Comparison of ENCODE assay signal across 1 cellular context in genomic region chr1:221887091-221887746, GRCh38.
TF ChIP-seq lines count a peak whose summit lies in the region.

No MANE protein-coding gene starts in this region.

TF ChIP-seq in HepG2, 621 proteins besides CTCF, POLR2A, EP300 and RAD21 (continued from another document):
- TF ChIP-seq, protein P1, sequence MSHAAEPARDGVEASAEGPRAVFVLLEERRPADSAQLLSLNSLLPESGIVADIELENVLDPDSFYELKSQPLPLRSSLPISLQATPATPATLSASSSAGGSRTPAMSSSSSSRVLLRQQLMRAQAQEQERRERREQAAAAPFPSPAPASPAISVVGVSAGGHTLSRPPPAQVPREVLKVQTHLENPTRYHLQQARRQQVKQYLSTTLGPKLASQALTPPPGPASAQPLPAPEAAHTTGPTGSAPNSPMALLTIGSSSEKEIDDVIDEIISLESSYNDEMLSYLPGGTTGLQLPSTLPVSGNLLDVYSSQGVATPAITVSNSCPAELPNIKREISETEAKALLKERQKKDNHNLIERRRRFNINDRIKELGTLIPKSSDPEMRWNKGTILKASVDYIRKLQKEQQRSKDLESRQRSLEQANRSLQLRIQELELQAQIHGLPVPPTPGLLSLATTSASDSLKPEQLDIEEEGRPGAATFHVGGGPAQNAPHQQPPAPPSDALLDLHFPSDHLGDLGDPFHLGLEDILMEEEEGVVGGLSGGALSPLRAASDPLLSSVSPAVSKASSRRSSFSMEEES (CRISPR knock-in tag; IDR thresholded peaks at IDR 0.05), result peak; percentile 41; the same call in 1 of the 2 replicates
- no peak for TF ChIP-seq ZNF766 (CRISPR knock-in tag; IDR thresholded peaks at IDR 0.05; ENCODE audit: borderline replicate concordance)
- TF ChIP-seq MAFF (IDR thresholded peaks at IDR 0.05; ENCODE audit: low read depth, low read length), result peak; percentile 28; the same call in 1 of the 2 replicates
- TF ChIP-seq ZNF142 (CRISPR knock-in tag; IDR thresholded peaks at IDR 0.05), result no peak
- no peak for TF ChIP-seq ZSCAN29 (CRISPR knock-in tag; conservative IDR thresholded peaks at IDR 0.05)
- TF ChIP-seq BHLHE40 (IDR thresholded peaks at IDR 0.05; ENCODE audit: low read length), result peak; percentile 47; the same call in 1 of the 2 replicates
- TF ChIP-seq GLI4 (CRISPR knock-in tag; IDR thresholded peaks at IDR 0.05; ENCODE audit: borderline replicate concordance), result no peak
- peak in 1 of 2 experiments; percentile 34; a peak in 1 of 4 replicates for TF ChIP-seq MAFK (conservative IDR thresholded peaks at IDR 0.05 in 1 of 2, IDR thresholded peaks at IDR 0.05 in 1 of 2; ENCODE audit: low read length in 2 of 2)
- no peak for TF ChIP-seq TCF12 (IDR thresholded peaks at IDR 0.05)
- TF ChIP-seq TCF12 (CRISPR knock-in tag; IDR thresholded peaks at IDR 0.05), result no peak
- no peak for TF ChIP-seq ZNF350 (CRISPR knock-in tag; IDR thresholded peaks at IDR 0.05; ENCODE audit: borderline replicate concordance, low read depth)
- no peak for TF ChIP-seq ZNF883 (CRISPR knock-in tag; IDR thresholded peaks at IDR 0.05; ENCODE audit: not compliant biosample characterization)
- no peak for TF ChIP-seq STAT5B (CRISPR knock-in tag; IDR thresholded peaks at IDR 0.05)
- no peak for TF ChIP-seq ZNF451 (CRISPR knock-in tag; IDR thresholded peaks at IDR 0.05)
- no peak for TF ChIP-seq PHF8 (CRISPR knock-in tag; IDR thresholded peaks at IDR 0.05)
- no peak for TF ChIP-seq ZSCAN31 (CRISPR knock-in tag; IDR thresholded peaks at IDR 0.05; ENCODE audit: low read depth)
- TF ChIP-seq GATAD2A (CRISPR knock-in tag; IDR thresholded peaks at IDR 0.05), result no peak
